16 cellular contexts compared by ENCODE assay signal in genomic region chr1:43152866-43153265, GRCh38. TPM values are rescaled to one million over a fixed set of nuclear protein-coding genes. Genes with fewer than 3 reads are reported as not detected.
DNase-seq lines count a peak whose midpoint lies in the region; ATAC-seq and TF ChIP-seq lines count a peak whose summit lies in the region.
"Had no signal": no experiment of that assay in that cellular context is flagged by ENCODE, and none has a peak within 500 bp of the region (broad histone marks: within the 10 kb centered on the region; RNA-seq: fewer than 3 reads in every experiment).

No MANE protein-coding gene starts in this region.

- peak overlapping the region; percentile 22 for H3K27ac Mint-ChIP-seq in endothelial cell (ENCODE audit: unreplicated experiment)
- H3K27ac Mint-ChIP-seq: activated CD8-positive, alpha-beta memory T cell treated with anti-CD3 and anti-CD28 coated beads, Interleukin-2, amount 10 ng/mL, durations not matched to agents 7 days and 5 days; stimulated activated effector memory CD8-positive, alpha-beta T cell treated with anti-CD3 and anti-CD28 coated beads, Interleukin-12 subunit alpha, Interleukin-12 subunit beta, amount 100 ng/mL, for 72 hours had no signal

- no peak overlapping the region for H3K27ac ChIP-seq in osteoblast (ENCODE audit: low read depth, low read length)
- H3K27ac ChIP-seq: sigmoid colon, VCaP had no signal

- no peak overlapping the region for H3K4me3 Mint-ChIP-seq in endothelial cell (ENCODE audit: unreplicated experiment)
- H3K4me3 Mint-ChIP-seq: activated CD8-positive, alpha-beta memory T cell treated with anti-CD3 and anti-CD28 coated beads, Interleukin-2, amount 10 ng/mL, durations not matched to agents 7 days and 5 days; stimulated activated effector memory CD8-positive, alpha-beta T cell treated with anti-CD3 and anti-CD28 coated beads, Interleukin-12 subunit alpha, Interleukin-12 subunit beta, amount 100 ng/mL, for 72 hours had no signal

- no peaks in the 10 kb centered on the region for H4K20me1 ChIP-seq in osteoblast (ENCODE audit: insufficient read depth, low read length)

- H3K36me3 Mint-ChIP-seq in endothelial cell (ENCODE audit: low read depth, unreplicated experiment) = no peaks in the 10 kb centered on the region
- H3K36me3 Mint-ChIP-seq: activated CD8-positive, alpha-beta memory T cell treated with anti-CD3 and anti-CD28 coated beads, Interleukin-2, amount 10 ng/mL, durations not matched to agents 7 days and 5 days; stimulated activated effector memory CD8-positive, alpha-beta T cell treated with anti-CD3 and anti-CD28 coated beads, Interleukin-12 subunit alpha, Interleukin-12 subunit beta, amount 100 ng/mL, for 72 hours had no signal

- no peaks in the 10 kb centered on the region for H3K9me3 ChIP-seq in osteoblast (ENCODE audit: low read depth, low read length)
- H3K9me3 ChIP-seq: sigmoid colon had no signal

- H3K4me1 ChIP-seq in osteoblast (ENCODE audit: insufficient read depth, low read length) = peaks cover 1% of the 10 kb centered on the region

- peaks cover 10% of the 10 kb centered on the region for H3K27me3 Mint-ChIP-seq in endothelial cell (ENCODE audit: unreplicated experiment)

- ATAC-seq in GM19328 (IDR thresholded peaks at IDR 0.05; ENCODE audit: unreplicated experiment) = no peak
- ATAC-seq: activated CD8-positive, alpha-beta memory T cell treated with anti-CD3 and anti-CD28 coated beads, Interleukin-2, amount 10 ng/mL, durations not matched to agents 7 days and 5 days; stimulated activated effector memory CD8-positive, alpha-beta T cell treated with anti-CD3 and anti-CD28 coated beads, Interleukin-12 subunit alpha, Interleukin-12 subunit beta, amount 100 ng/mL, for 72 hours had no signal

- peaks cover 16% of the 10 kb centered on the region for H3K27me3 ChIP-seq in osteoblast (ENCODE audit: insufficient read depth, low read length)

- H2AFZ ChIP-seq in osteoblast (ENCODE audit: low read length) = peak overlapping the region; percentile 36

- no peak overlapping the region for H3K4me3 ChIP-seq in osteoblast (ENCODE audit: insufficient read depth, low read length)
- H3K4me3 ChIP-seq: sigmoid colon had no signal

- DNase-seq in NCI-H1105 treated with DMSO at 0.1 percent for 48 hours (lab: John Stamatoyannopoulos, UW) = peak; percentile 22
- DNase-seq in NCI-H1105 (lab: John Stamatoyannopoulos, UW) = no peak
- DNase-seq in NCI-H2196 treated with DMSO at 0.1 percent for 48 hours (lab: John Stamatoyannopoulos, UW; ENCODE audit: unreplicated experiment) = peak; percentile 25
- no peak for DNase-seq in endothelial cell (ENCODE audit: low spot score)
- DNase-seq in osteoblast (ENCODE audit: insufficient read length, low spot score, missing footprints) = no peak
- DNase-seq in erythroblast (lab: John Stamatoyannopoulos, UW) = no peak
- DNase-seq in AG08395 (ENCODE audit: low spot score) = no peak
- DNase-seq: activated CD8-positive, alpha-beta memory T cell treated with anti-CD3 and anti-CD28 coated beads, Interleukin-2, amount 10 ng/mL, durations not matched to agents 7 days and 5 days; activated naive CD4-positive, alpha-beta T cell treated with Interleukin-2 at 50 U/mL for 16 hours; NCI-H2029 treated with DMSO at 0.1 percent for 48 hours; occipital lobe; sigmoid colon had no signal

- H3K79me2 ChIP-seq in osteoblast (ENCODE audit: insufficient read depth, low read length) = no peaks in the 10 kb centered on the region

- H3K4me2 ChIP-seq in osteoblast (ENCODE audit: insufficient read depth, low read length) = no peak overlapping the region

- TF ChIP-seq POLR2A in erythroblast (IDR thresholded peaks at IDR 0.05; ENCODE audit: low read length) = no peak

- H3K4me1 Mint-ChIP-seq in endothelial cell (ENCODE audit: unreplicated experiment) = peaks cover 41% of the 10 kb centered on the region
- H3K4me1 Mint-ChIP-seq: stimulated activated effector memory CD8-positive, alpha-beta T cell treated with anti-CD3 and anti-CD28 coated beads, Interleukin-12 subunit alpha, Interleukin-12 subunit beta, amount 100 ng/mL, for 72 hours had no signal

- TF ChIP-seq CTCF in endothelial cell (IDR thresholded peaks at IDR 0.05; ENCODE audit: unreplicated experiment) = no peak
- TF ChIP-seq CTCF in osteoblast (IDR thresholded peaks at IDR 0.05; ENCODE audit: extremely low read depth, low read depth, low read length) = no peak

- no peaks in the 10 kb centered on the region for H3K36me3 ChIP-seq in osteoblast (ENCODE audit: insufficient read depth, low read length)
- H3K36me3 ChIP-seq: sigmoid colon had no signal

- H3K9me3 Mint-ChIP-seq in endothelial cell (ENCODE audit: unreplicated experiment) = no peaks in the 10 kb centered on the region
- H3K9me3 Mint-ChIP-seq: stimulated activated effector memory CD8-positive, alpha-beta T cell treated with anti-CD3 and anti-CD28 coated beads, Interleukin-12 subunit alpha, Interleukin-12 subunit beta, amount 100 ng/mL, for 72 hours had no signal

RNA-seq across cellular contexts. Expression of gene EBNA1BP2, which starts 19.2 kb away (rescaled TPM):
- total RNA-seq in endothelial cell (ENCODE audit: unreplicated experiment) (41.1 TPM), osteoblast (46.3 and 50.7 TPM in 2 replicates)

RNA-seq across cellular contexts. Expression of gene CFAP57, which starts 19.3 kb away (rescaled TPM):
- 0.49 TPM for total RNA-seq in endothelial cell (ENCODE audit: unreplicated experiment)
- under 0.01 TPM in 1 of 2 replicates, not detected in the other for total RNA-seq in osteoblast
- total RNA-seq: SK-MEL-5 had no signal

Comparison
In these comparisons a context has a peak if more than half of its experiments do, and no peak if none do; other contexts are left out.
1. DNase-seq: peak in NCI-H1105 treated with DMSO at 0.1 percent for 48 hours (single experiment) and NCI-H2196 treated with DMSO at 0.1 percent for 48 hours (single experiment); none in NCI-H1105 (single experiment), endothelial cell (single experiment), osteoblast (single experiment), erythroblast (0 of 2) and AG08395 (single experiment).